Comparison of ENCODE assay signal across 8 cellular contexts in genomic region chr6:2542858-2543218, GRCh38.
DNase-seq lines count a peak whose midpoint lies in the region; ATAC-seq, FAIRE-seq and TF ChIP-seq lines count a peak whose summit lies in the region.

No MANE protein-coding gene starts in this region.

- H3K27ac Mint-ChIP-seq in CD8-positive, alpha-beta T cell = no peak overlapping the region
- H3K27ac Mint-ChIP-seq in T-helper 17 cell = peak overlapping the region; percentile 30
- H3K27ac Mint-ChIP-seq in immature natural killer cell = peak overlapping the region in 2 of 6 donors; percentile 14 to 18

- POLR2A ChIA-PET in CD8-positive, alpha-beta T cell (lab: Charles Lee) = no interaction called here

- peak; percentile 62 for ATAC-seq in CD8-positive, alpha-beta T cell
- ATAC-seq in HG03460 (IDR thresholded peaks at IDR 0.05; ENCODE audit: unreplicated experiment) (peak; percentile 89), T-helper 17 cell (peak; percentile 96), HG03439 (IDR thresholded peaks at IDR 0.05; ENCODE audit: unreplicated experiment) (no peak), GM18517 (IDR thresholded peaks at IDR 0.05; ENCODE audit: unreplicated experiment) (no peak)

- CTCF ChIA-PET in CD8-positive, alpha-beta T cell (lab: Charles Lee) = no interaction called here

- peaks cover 18% of the 10 kb centered on the region for H3K4me1 Mint-ChIP-seq in CD8-positive, alpha-beta T cell (ENCODE audit: low read depth)
- H3K4me1 Mint-ChIP-seq in T-helper 17 cell = peaks cover 29% of the 10 kb centered on the region
- H3K4me1 Mint-ChIP-seq in immature natural killer cell = peaks cover 24 to 28% of the 10 kb centered on the region in 2 donors

- H3K27ac ChIP-seq in CD8-positive, alpha-beta T cell (ENCODE audit: low read depth, low read length) = no peak overlapping the region

- no peak for TF ChIP-seq CTCF in CD8-positive, alpha-beta T cell (IDR thresholded peaks at IDR 0.05)

- DNase-seq in CD8-positive, alpha-beta T cell = peak in 1 of 7 experiments; percentile 18
- DNase-seq in GM19239 (ENCODE audit: insufficient read length, low spot score) (peak; percentile 12), T-helper 17 cell (no peak), immature natural killer cell (peak; percentile 52 to 57 (median 53)), H54 (ENCODE audit: insufficient read length, low spot score) (no peak)

- no peaks in the 10 kb centered on the region for H3K9me3 ChIP-seq in CD8-positive, alpha-beta T cell (ENCODE audit: low read length)
- H3K9me3 ChIP-seq in T-helper 17 cell (ENCODE audit: control insufficient read depth, low read length, poor library complexity, severe bottlenecking) = no peaks in the 10 kb centered on the region

- FAIRE-seq in GM19239 (lab: Jason Lieb, UNC) (peak; percentile 96), H54 (lab: Jason Lieb, UNC) (no peak)

- intact Hi-C loops in CD8-positive, alpha-beta T cell (cut with DNase I, micrococcal nuclease) = no loop called here

- H3K4me3 ChIP-seq in CD8-positive, alpha-beta T cell (ENCODE audit: low read depth, low read length) = no peak overlapping the region

- no peaks in the 10 kb centered on the region for H3K36me3 ChIP-seq in CD8-positive, alpha-beta T cell (ENCODE audit: insufficient read depth, low read length)

- H3K27me3 ChIP-seq in CD8-positive, alpha-beta T cell (ENCODE audit: insufficient read depth, low read length) = no peaks in the 10 kb centered on the region

- H3K4me1 ChIP-seq in CD8-positive, alpha-beta T cell (ENCODE audit: insufficient read depth, low read length) = peaks cover 20% of the 10 kb centered on the region

- no peaks in the 10 kb centered on the region for H3K36me3 Mint-ChIP-seq in CD8-positive, alpha-beta T cell
- H3K36me3 Mint-ChIP-seq in T-helper 17 cell (ENCODE audit: low read depth) (no peaks in the 10 kb centered on the region), immature natural killer cell (peaks cover 0 to 4% (median 0%) of the 10 kb centered on the region in 3 donors)

- no peak for TF ChIP-seq POLR2A in H54 (IDR thresholded peaks at IDR 0.05; ENCODE audit: low read depth, low read length)

- peak overlapping the region; percentile 30 for H3K4me3 Mint-ChIP-seq in CD8-positive, alpha-beta T cell
- peak overlapping the region; percentile 79 for H3K4me3 Mint-ChIP-seq in T-helper 17 cell
- peak overlapping the region; percentile 34 to 76 (median 64) for H3K4me3 Mint-ChIP-seq in immature natural killer cell

- H3K9me3 Mint-ChIP-seq in CD8-positive, alpha-beta T cell = no peaks in the 10 kb centered on the region
- peaks cover 0 to 2% (median 0%) of the 10 kb centered on the region in 6 donors for H3K9me3 Mint-ChIP-seq in immature natural killer cell

- H3K27me3 Mint-ChIP-seq in CD8-positive, alpha-beta T cell (ENCODE audit: low read depth) = peaks cover 47% of the 10 kb centered on the region
- H3K27me3 Mint-ChIP-seq in T-helper 17 cell (peaks cover 59% of the 10 kb centered on the region), immature natural killer cell (ENCODE audit: low read depth in 3 of 3) (peaks cover 14 to 18% (median 18%) of the 10 kb centered on the region in 3 donors)

Comparison
In these comparisons a context has a peak if more than half of its experiments do, and no peak if none do; other contexts are left out.
1. ATAC-seq: peak in CD8-positive, alpha-beta T cell (single experiment), HG03460 (single experiment) and T-helper 17 cell (single experiment); none in HG03439 (single experiment) and GM18517 (single experiment).
2. DNase-seq: peak in GM19239 (single experiment) and immature natural killer cell (3 of 3); none in T-helper 17 cell (0 of 3) and H54 (single experiment).
3. Peak in every context shown above with its lines, with median percentiles within 50 percentile points of each other: H3K4me3 Mint-ChIP-seq.